1 cellular context compared by ENCODE assay signal in genomic region chr2:70104231-70105111, GRCh38.
TF ChIP-seq lines count a peak whose summit lies in the region.

No MANE protein-coding gene starts in this region.

TF ChIP-seq in HepG2, 621 proteins besides CTCF, POLR2A, EP300 and RAD21 (continued from another document and continues in another):
- TF ChIP-seq ZNF597 (CRISPR knock-in tag; IDR thresholded peaks at IDR 0.05): no peak
- TF ChIP-seq ARHGAP35 (CRISPR knock-in tag; IDR thresholded peaks at IDR 0.05; ENCODE audit: borderline replicate concordance): no peak
- peak; percentile 34; the same call in 1 of the 2 replicates for TF ChIP-seq FOSL2 (CRISPR knock-in tag; IDR thresholded peaks at IDR 0.05)
- TF ChIP-seq THRA (CRISPR knock-in tag; IDR thresholded peaks at IDR 0.05; ENCODE audit: borderline replicate concordance): no peak
- TF ChIP-seq GFI1 (CRISPR knock-in tag; IDR thresholded peaks at IDR 0.05; ENCODE audit: borderline replicate concordance): no peak
- TF ChIP-seq CBX2 (IDR thresholded peaks at IDR 0.05; ENCODE audit: low read depth, low read length): no peak
- no peak for TF ChIP-seq CBX2 (CRISPR knock-in tag; IDR thresholded peaks at IDR 0.05; ENCODE audit: low read depth)
- TF ChIP-seq, protein P1, sequence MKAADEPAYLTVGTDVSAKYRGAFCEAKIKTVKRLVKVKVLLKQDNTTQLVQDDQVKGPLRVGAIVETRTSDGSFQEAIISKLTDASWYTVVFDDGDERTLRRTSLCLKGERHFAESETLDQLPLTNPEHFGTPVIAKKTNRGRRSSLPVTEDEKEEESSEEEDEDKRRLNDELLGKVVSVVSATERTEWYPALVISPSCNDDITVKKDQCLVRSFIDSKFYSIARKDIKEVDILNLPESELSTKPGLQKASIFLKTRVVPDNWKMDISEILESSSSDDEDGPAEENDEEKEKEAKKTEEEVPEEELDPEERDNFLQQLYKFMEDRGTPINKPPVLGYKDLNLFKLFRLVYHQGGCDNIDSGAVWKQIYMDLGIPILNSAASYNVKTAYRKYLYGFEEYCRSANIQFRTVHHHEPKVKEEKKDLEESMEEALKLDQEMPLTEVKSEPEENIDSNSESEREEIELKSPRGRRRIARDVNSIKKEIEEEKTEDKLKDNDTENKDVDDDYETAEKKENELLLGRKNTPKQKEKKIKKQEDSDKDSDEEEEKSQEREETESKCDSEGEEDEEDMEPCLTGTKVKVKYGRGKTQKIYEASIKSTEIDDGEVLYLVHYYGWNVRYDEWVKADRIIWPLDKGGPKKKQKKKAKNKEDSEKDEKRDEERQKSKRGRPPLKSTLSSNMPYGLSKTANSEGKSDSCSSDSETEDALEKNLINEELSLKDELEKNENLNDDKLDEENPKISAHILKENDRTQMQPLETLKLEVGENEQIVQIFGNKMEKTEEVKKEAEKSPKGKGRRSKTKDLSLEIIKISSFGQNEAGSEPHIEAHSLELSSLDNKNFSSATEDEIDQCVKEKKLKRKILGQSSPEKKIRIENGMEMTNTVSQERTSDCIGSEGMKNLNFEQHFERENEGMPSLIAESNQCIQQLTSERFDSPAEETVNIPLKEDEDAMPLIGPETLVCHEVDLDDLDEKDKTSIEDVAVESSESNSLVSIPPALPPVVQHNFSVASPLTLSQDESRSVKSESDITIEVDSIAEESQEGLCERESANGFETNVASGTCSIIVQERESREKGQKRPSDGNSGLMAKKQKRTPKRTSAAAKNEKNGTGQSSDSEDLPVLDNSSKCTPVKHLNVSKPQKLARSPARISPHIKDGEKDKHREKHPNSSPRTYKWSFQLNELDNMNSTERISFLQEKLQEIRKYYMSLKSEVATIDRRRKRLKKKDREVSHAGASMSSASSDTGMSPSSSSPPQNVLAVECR (CRISPR knock-in tag; IDR thresholded peaks at IDR 0.05; ENCODE audit: borderline replicate concordance): no peak; the same call in 1 of the 2 replicates
- TF ChIP-seq ZNF362 (CRISPR knock-in tag; IDR thresholded peaks at IDR 0.05; ENCODE audit: borderline replicate concordance): no peak
- TF ChIP-seq GLI4 (CRISPR knock-in tag; IDR thresholded peaks at IDR 0.05; ENCODE audit: borderline replicate concordance): no peak
- no peak for TF ChIP-seq ZNF501 (CRISPR knock-in tag; IDR thresholded peaks at IDR 0.05)
- TF ChIP-seq NFKBIZ (CRISPR knock-in tag; IDR thresholded peaks at IDR 0.05): no peak
- no peak for TF ChIP-seq XRCC5 (optimal IDR thresholded peaks at IDR 0.05; ENCODE audit: low read length)
- TF ChIP-seq DPF2 (CRISPR knock-in tag; IDR thresholded peaks at IDR 0.05; ENCODE audit: borderline replicate concordance, low read depth): no peak
- TF ChIP-seq REL (CRISPR knock-in tag; conservative IDR thresholded peaks at IDR 0.05): no peak
- TF ChIP-seq KMT2B (CRISPR knock-in tag; IDR thresholded peaks at IDR 0.05): peak; percentile 88
- TF ChIP-seq MLLT10 (CRISPR knock-in tag; IDR thresholded peaks at IDR 0.05): no peak
- no peak for TF ChIP-seq TRIM24 (CRISPR knock-in tag; IDR thresholded peaks at IDR 0.05)
- no peak for TF ChIP-seq ZFP91 (CRISPR knock-in tag; IDR thresholded peaks at IDR 0.05; ENCODE audit: borderline replicate concordance)
- TF ChIP-seq PAXIP1 (CRISPR knock-in tag; conservative IDR thresholded peaks at IDR 0.05): peak; percentile 63
- TF ChIP-seq, protein P2, sequence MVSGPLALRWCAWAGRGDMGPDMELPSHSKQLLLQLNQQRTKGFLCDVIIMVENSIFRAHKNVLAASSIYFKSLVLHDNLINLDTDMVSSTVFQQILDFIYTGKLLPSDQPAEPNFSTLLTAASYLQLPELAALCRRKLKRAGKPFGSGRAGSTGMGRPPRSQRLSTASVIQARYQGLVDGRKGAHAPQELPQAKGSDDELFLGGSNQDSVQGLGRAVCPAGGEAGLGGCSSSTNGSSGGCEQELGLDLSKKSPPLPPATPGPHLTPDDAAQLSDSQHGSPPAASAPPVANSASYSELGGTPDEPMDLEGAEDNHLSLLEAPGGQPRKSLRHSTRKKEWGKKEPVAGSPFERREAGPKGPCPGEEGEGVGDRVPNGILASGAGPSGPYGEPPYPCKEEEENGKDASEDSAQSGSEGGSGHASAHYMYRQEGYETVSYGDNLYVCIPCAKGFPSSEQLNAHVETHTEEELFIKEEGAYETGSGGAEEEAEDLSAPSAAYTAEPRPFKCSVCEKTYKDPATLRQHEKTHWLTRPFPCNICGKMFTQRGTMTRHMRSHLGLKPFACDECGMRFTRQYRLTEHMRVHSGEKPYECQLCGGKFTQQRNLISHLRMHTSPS (CRISPR knock-in tag; IDR thresholded peaks at IDR 0.05; ENCODE audit: low read depth): no peak
- TF ChIP-seq CREB1 (IDR thresholded peaks at IDR 0.05): peak; percentile 62
- TF ChIP-seq CREB1 (CRISPR knock-in tag; IDR thresholded peaks at IDR 0.05): peak; percentile 66
- TF ChIP-seq ATF7 (IDR thresholded peaks at IDR 0.05): no peak
- TF ChIP-seq ATF7 (CRISPR knock-in tag; IDR thresholded peaks at IDR 0.05): no peak
- TF ChIP-seq HNRNPK (IDR thresholded peaks at IDR 0.05; ENCODE audit: low read depth, low read length, poor library complexity, severe bottlenecking): no peak
- TF ChIP-seq CENPX (CRISPR knock-in tag; IDR thresholded peaks at IDR 0.05): no peak
- peak; percentile 11; the same call in 1 of the 2 replicates for TF ChIP-seq HCFC1 (IDR thresholded peaks at IDR 0.05; ENCODE audit: low read depth, low read length)
- TF ChIP-seq MLX (CRISPR knock-in tag; IDR thresholded peaks at IDR 0.05): no peak
- no peak for TF ChIP-seq CCDC6 (CRISPR knock-in tag; IDR thresholded peaks at IDR 0.05)
- peak; percentile 51; the same call in 1 of the 2 replicates for TF ChIP-seq NCOA2 (CRISPR knock-in tag; IDR thresholded peaks at IDR 0.05)
- TF ChIP-seq ZNF432 (CRISPR knock-in tag; IDR thresholded peaks at IDR 0.05; ENCODE audit: borderline replicate concordance): no peak
- no peak for TF ChIP-seq ZBTB4 (CRISPR knock-in tag; IDR thresholded peaks at IDR 0.05; ENCODE audit: borderline replicate concordance)
- no peak for TF ChIP-seq ZNF274 (CRISPR knock-in tag; IDR thresholded peaks at IDR 0.05)
- TF ChIP-seq ZNF614 (CRISPR knock-in tag; IDR thresholded peaks at IDR 0.05; ENCODE audit: borderline replicate concordance): peak; percentile 46; the same call in 1 of the 2 replicates
- no peak for TF ChIP-seq NFYC (CRISPR knock-in tag; IDR thresholded peaks at IDR 0.05)
- TF ChIP-seq MBD4 (IDR thresholded peaks at IDR 0.05; ENCODE audit: borderline replicate concordance, low read length): no peak
- peak; percentile 47; the same call in 1 of the 2 replicates for TF ChIP-seq ZNF232 (CRISPR knock-in tag; IDR thresholded peaks at IDR 0.05; ENCODE audit: borderline replicate concordance)
- peak; percentile 41; the same call in 1 of the 2 replicates for TF ChIP-seq YEATS4 (CRISPR knock-in tag; IDR thresholded peaks at IDR 0.05; ENCODE audit: borderline replicate concordance)
- TF ChIP-seq GZF1 (CRISPR knock-in tag; IDR thresholded peaks at IDR 0.05): no peak
